Comparison of ENCODE assay signal across 10 cellular contexts in genomic region chr2:19351914-19352697, GRCh38. TPM values are rescaled to one million over a fixed set of nuclear protein-coding genes. Genes with fewer than 3 reads are reported as not detected.
A peak's percentile ranks its signal among the peaks of the same experiment; 100 is the strongest.
DNase-seq lines count a peak whose midpoint lies in the region; ATAC-seq, FAIRE-seq and TF ChIP-seq lines count a peak whose summit lies in the region.
"Had no signal": no experiment of that assay in that cellular context is flagged by ENCODE, and none has a peak within 500 bp of the region (broad histone marks: within the 10 kb centered on the region; RNA-seq: fewer than 3 reads in every experiment).

No MANE protein-coding gene starts in this region.

- H3K14ac ChIP-seq in mesenchymal stem cell (ENCODE audit: low read length in 2 of 2), result no peak overlapping the region

- H3K27ac ChIP-seq in A549, result peak overlapping the region; percentile 12 to 22; a peak in 2 of 6 replicates
- no peak overlapping the region for H3K27ac ChIP-seq in CD8-positive, alpha-beta memory T cell (ENCODE audit: low read depth, low read length)
- no peak overlapping the region for H3K27ac ChIP-seq in mesenchymal stem cell (ENCODE audit: low read length, poor library complexity, severe bottlenecking)

- TF ChIP-seq CTCF in A549 (IDR thresholded peaks at IDR 0.05), result no peak

- H3K4me3 Mint-ChIP-seq in CD8-positive, alpha-beta memory T cell, result peak overlapping the region in 5 of 7 donors; percentile 28 to 67 (median 52)
- H3K4me3 Mint-ChIP-seq in activated naive CD8-positive, alpha-beta T cell treated with anti-CD3 and anti-CD28 coated beads, Interleukin-2, amount 50 U/mL, for 24 hours, result peak overlapping the region; percentile 27

- intact Hi-C loops in left colon (cut with DNase I, micrococcal nuclease), result no loop called here

- H3K4me1 Mint-ChIP-seq in CD8-positive, alpha-beta memory T cell, result peaks cover 36 to 56% (median 37%) of the 10 kb centered on the region in 3 donors
- H3K4me1 Mint-ChIP-seq in activated naive CD8-positive, alpha-beta T cell treated with anti-CD3 and anti-CD28 coated beads, Interleukin-2, amount 50 U/mL, for 24 hours, result peaks cover 43% of the 10 kb centered on the region

- no peak overlapping the region for H3K23ac ChIP-seq in mesenchymal stem cell (ENCODE audit: low read length in 2 of 2)

- peak overlapping the region in 1 of 8 donors; percentile 53 for H3K27ac Mint-ChIP-seq in CD8-positive, alpha-beta memory T cell
- no peak overlapping the region for H3K27ac Mint-ChIP-seq in activated naive CD8-positive, alpha-beta T cell treated with anti-CD3 and anti-CD28 coated beads, Interleukin-2, amount 50 U/mL, for 24 hours

- CTCF ChIA-PET in A549 (lab: Yijun Ruan, JAX), result interaction anchor here (0.6 to 3.8 kb wide), 7 partner anchors 9 to 798 kb away, joined by 3 to 12 read pairs (median 3); no protein-coding TSS in a partner anchor
- CTCF ChIA-PET in CD8-positive, alpha-beta memory T cell (lab: Charles Lee), result interaction anchor here (1.5 kb wide), 1 partner anchor 511 kb away, joined by 3 read pairs; no protein-coding TSS in a partner anchor

- no peak for TF ChIP-seq POLR2A in A549 (IDR thresholded peaks at IDR 0.05; ENCODE audit: low read length)

- 93% methylated on average over 29 of the region's 29 CpGs for WGBS in A549 (ENCODE audit: missing lambda C conversion rate)
- 24% methylated on average over 29 of the region's 29 CpGs for WGBS in mesenchymal stem cell

- peaks cover 11% of the 10 kb centered on the region for H3K79me1 ChIP-seq in mesenchymal stem cell (replicated peaks; ENCODE audit: low read length, poor library complexity, severe bottlenecking)

- TF ChIP-seq RAD21 in A549 (conservative IDR thresholded peaks at IDR 0.05 in 1 of 2, IDR thresholded peaks at IDR 0.05 in 1 of 2), result no peak

- in situ Hi-C loops in G401 (cut with HindIII; ENCODE audit: low sequenced_read_pairs), result no loop called here

- no peak overlapping the region for H2AK5ac ChIP-seq in mesenchymal stem cell (ENCODE audit: low read length, severe bottlenecking)

- POLR2A ChIA-PET in A549 (lab: Yijun Ruan, JAX), result interaction anchor here (0.6 kb wide), 1 partner anchor 88 kb away, joined by 3 read pairs; no protein-coding TSS in a partner anchor
- POLR2A ChIA-PET in CD8-positive, alpha-beta memory T cell (lab: Charles Lee), result no interaction called here

- peaks cover 0 to 5% (median 0%) of the 10 kb centered on the region in 5 donors for H3K9me3 Mint-ChIP-seq in CD8-positive, alpha-beta memory T cell
- no peaks in the 10 kb centered on the region for H3K9me3 Mint-ChIP-seq in activated naive CD8-positive, alpha-beta T cell treated with anti-CD3 and anti-CD28 coated beads, Interleukin-2, amount 50 U/mL, for 24 hours

- no peak overlapping the region for H2BK12ac ChIP-seq in mesenchymal stem cell (ENCODE audit: low read length in 2 of 2)

- no peaks in the 10 kb centered on the region for H3K36me3 ChIP-seq in CD8-positive, alpha-beta memory T cell (ENCODE audit: insufficient read depth, low read length)
- peaks cover 13 to 45% of the 10 kb centered on the region in 2 experiments for H3K36me3 ChIP-seq in mesenchymal stem cell (ENCODE audit: control insufficient read depth in 1 of 2, insufficient read depth in 2 of 2, low read depth in 1 of 2, low read length in 2 of 2)

- peaks cover 79 to 85% of the 10 kb centered on the region in 2 donors for H3K27me3 Mint-ChIP-seq in CD8-positive, alpha-beta memory T cell
- peaks cover 81% of the 10 kb centered on the region for H3K27me3 Mint-ChIP-seq in activated naive CD8-positive, alpha-beta T cell treated with anti-CD3 and anti-CD28 coated beads, Interleukin-2, amount 50 U/mL, for 24 hours

- no peak for ATAC-seq in A549
- ATAC-seq in activated naive CD8-positive, alpha-beta T cell treated with anti-CD3 and anti-CD28 coated beads, Interleukin-2, amount 50 U/mL, for 24 hours, result no peak
- no peak for ATAC-seq in left colon

- no peaks in the 10 kb centered on the region for H3K9me3 ChIP-seq in A549
- no peaks in the 10 kb centered on the region for H3K9me3 ChIP-seq in CD8-positive, alpha-beta memory T cell (ENCODE audit: low read length)
- no peaks in the 10 kb centered on the region for H3K9me3 ChIP-seq in mesenchymal stem cell (ENCODE audit: control insufficient read depth, low read length)

- FAIRE-seq in A549 (lab: Jason Lieb, UNC), result no peak

- H3K9ac ChIP-seq in mesenchymal stem cell (ENCODE audit: low read length), result peak overlapping the region; percentile 19

- H2BK120ac ChIP-seq in mesenchymal stem cell (ENCODE audit: low read depth, low read length), result no peak overlapping the region

- H3K4me1 ChIP-seq in A549 (no peaks in the 10 kb centered on the region; the same call in 2 of the 3 replicates), mesenchymal stem cell (ENCODE audit: control insufficient read depth, insufficient read depth, low read depth, low read length) (peaks cover 36% of the 10 kb centered on the region)
- H3K4me1 ChIP-seq in CD8-positive, alpha-beta memory T cell (ENCODE audit: insufficient read depth, low read length), result peaks cover 49% of the 10 kb centered on the region

- H4K91ac ChIP-seq in mesenchymal stem cell (ENCODE audit: low read length), result no peak overlapping the region

- no peak overlapping the region for H3K18ac ChIP-seq in mesenchymal stem cell (ENCODE audit: low read depth in 1 of 2, low read length in 2 of 2)

- H3K36me3 Mint-ChIP-seq in CD8-positive, alpha-beta memory T cell, result peaks cover under 1 to 11% (median 4%) of the 10 kb centered on the region in 3 donors
- H3K36me3 Mint-ChIP-seq in activated naive CD8-positive, alpha-beta T cell treated with anti-CD3 and anti-CD28 coated beads, Interleukin-2, amount 50 U/mL, for 24 hours (ENCODE audit: low read depth), result peaks cover 2% of the 10 kb centered on the region

- no peak overlapping the region for H2BK15ac ChIP-seq in mesenchymal stem cell (ENCODE audit: low read depth, poor library complexity, severe bottlenecking)

- no peak for DNase-seq in A549 (ENCODE audit: low read depth in 1 of 2, low spot score in 1 of 2)
- no peak for DNase-seq in CD8-positive, alpha-beta memory T cell
- no peak for DNase-seq in activated naive CD8-positive, alpha-beta T cell treated with anti-CD3 and anti-CD28 coated beads, Interleukin-2, amount 50 U/mL, for 24 hours
- no peak for DNase-seq in mesenchymal stem cell
- DNase-seq in left colon, result no peak
- DNase-seq in G401 (ENCODE audit: low spot score), result no peak
- no peak for DNase-seq in ureter (ENCODE audit: low spot score)
- DNase-seq in effector CD4-positive, alpha-beta T cell, result no peak
- DNase-seq: NCI-H2171 treated with DMSO at 0.1 percent for 48 hours had no signal

- no peak overlapping the region for H3K4ac ChIP-seq in mesenchymal stem cell (ENCODE audit: low read depth in 1 of 2, low read length in 2 of 2)

- no peak for TF ChIP-seq EP300 in A549 (IDR thresholded peaks at IDR 0.05)

- H2BK5ac ChIP-seq in mesenchymal stem cell (ENCODE audit: low read depth, low read length, poor library complexity, severe bottlenecking), result no peak overlapping the region

- peaks cover 74% of the 10 kb centered on the region for H3K27me3 ChIP-seq in CD8-positive, alpha-beta memory T cell (ENCODE audit: insufficient read depth, low read length, poor library complexity, severe bottlenecking)
- peaks cover 0 to 44% of the 10 kb centered on the region in 2 experiments for H3K27me3 ChIP-seq in mesenchymal stem cell (ENCODE audit: control insufficient read depth in 1 of 2, insufficient read depth in 1 of 2, low read length in 2 of 2)

- H4K8ac ChIP-seq in mesenchymal stem cell (ENCODE audit: low read length), result no peak overlapping the region

- no peak overlapping the region for H2AFZ ChIP-seq in mesenchymal stem cell (ENCODE audit: low read depth, low read length)

- no peak overlapping the region for H3K4me2 ChIP-seq in A549
- peak overlapping the region; percentile 7 for H3K4me2 ChIP-seq in mesenchymal stem cell (ENCODE audit: low read length, poor library complexity, severe bottlenecking)

- no peak overlapping the region for H3K4me3 ChIP-seq in A549
- H3K4me3 ChIP-seq in CD8-positive, alpha-beta memory T cell (ENCODE audit: low read length), result no peak overlapping the region
- H3K4me3 ChIP-seq in mesenchymal stem cell (ENCODE audit: insufficient read depth in 1 of 2, low read depth in 1 of 2, low read length in 2 of 2), result no peak overlapping the region

TF ChIP-seq in A549, 52 proteins besides CTCF, POLR2A, EP300 and RAD21:
- TF ChIP-seq ESRRA (IDR thresholded peaks at IDR 0.05; ENCODE audit: borderline replicate concordance, low read length) (no peak), CEBPB (IDR thresholded peaks at IDR 0.05) (peak in 1 of 2 experiments; percentile 23; a peak in 1 of 4 replicates), RCOR1 (IDR thresholded peaks at IDR 0.05; ENCODE audit: low read depth, low read length) (no peak), FOSL2 (IDR thresholded peaks at IDR 0.05) (no peak), FOSL2 (CRISPR knock-in tag; IDR thresholded peaks at IDR 0.05) (no peak)

RNA-seq across cellular contexts. Expression of gene OSR1, which starts 6.3 kb away (rescaled TPM):
- polyA plus RNA-seq in A549 (2011; rRNA removed), result 1.5 and 1.8 TPM in 2 replicates
- polyA plus RNA-seq in A549 (2012; cell fraction: cytosol; rRNA removed), result 3.7 and 4.4 TPM in 2 replicates
- polyA plus RNA-seq in A549 (2012; cell fraction: nucleus; rRNA removed), result 6.4 and 8.1 TPM in 2 replicates
- polyA plus RNA-seq in A549 (2017; fragmentation: RNase III; extraction: RNeasy Plus Mini Kit Qiagen cat#74134 plus additional on column Dnase treatment), result 3.9 to 4.5 TPM (median 4.4 TPM) in 3 replicates
- 1.6 and 1.7 TPM in 2 replicates for polyA minus RNA-seq in A549 (2011; rRNA and poly(A)+ RNA removed)
- total RNA-seq in CD8-positive, alpha-beta memory T cell, result not detected
- not detected for polyA plus RNA-seq in CD8-positive, alpha-beta memory T cell
- 2.6 TPM for polyA plus RNA-seq in mesenchymal stem cell (2013, experiment 1 of 2)
- polyA plus RNA-seq in mesenchymal stem cell (2013, experiment 2 of 2), result 2.7 TPM
- 1 to 10 TPM; 1.3 to 4.1 TPM for total RNA-seq in left colon
- total RNA-seq in G401 (2014; rRNA removed; shearing (Covaris generic)), result 0.07 TPM in 1 of 2 replicates, not detected in the other
- total RNA-seq in ureter, result 34.7 TPM
- total RNA-seq: activated CD8-positive, alpha-beta memory T cell treated with anti-CD3 and anti-CD28 coated beads for 36 hours had no signal

Comparison
In these comparisons a context has a peak if more than half of its experiments do, and no peak if none do; other contexts are left out.
1. H3K27ac ChIP-seq: peak in A549 (2 of 2); none in CD8-positive, alpha-beta memory T cell (single experiment) and mesenchymal stem cell (single experiment).